Comparison of ENCODE assay signal across 12 cellular contexts in genomic region chr4:3136454-3136853, GRCh38.
DNase-seq lines count a peak whose midpoint lies in the region; ATAC-seq and TF ChIP-seq lines count a peak whose summit lies in the region.
"Had no signal": no experiment of that assay in that cellular context is flagged by ENCODE, and none has a peak within 500 bp of the region (broad histone marks: within the 10 kb centered on the region; RNA-seq: fewer than 3 reads in every experiment).

No MANE protein-coding gene starts in this region.

- H3K4me3 ChIP-seq in AG10803 (ENCODE audit: low read length) (no peak overlapping the region), astrocyte of the cerebellum (ENCODE audit: low read depth, low read length) (no peak overlapping the region), sigmoid colon (no peak overlapping the region)

- H2BK5ac ChIP-seq in H9 (ENCODE audit: insufficient read length, low read length), result no peak overlapping the region

- no peaks in the 10 kb centered on the region for H3K9me3 ChIP-seq in H9 (ENCODE audit: control insufficient read depth, low read depth, low read length)
- no peaks in the 10 kb centered on the region for H3K9me3 ChIP-seq in sigmoid colon

- TF ChIP-seq POLR2A in sigmoid colon (IDR thresholded peaks at IDR 0.05), result no peak

- no peaks in the 10 kb centered on the region for H3K4me1 ChIP-seq in H9 (ENCODE audit: insufficient read depth, low read length)
- H3K4me1 ChIP-seq in sigmoid colon, result peaks cover 0 to 20% (median 6%) of the 10 kb centered on the region in 4 donors

- H3K23me2 ChIP-seq in H9 (ENCODE audit: insufficient read length, low read depth, low read length, poor library complexity, severe bottlenecking), result no peaks in the 10 kb centered on the region

- peaks cover 30 to 87% (median 70%) of the 10 kb centered on the region in 3 experiments; a peak in 6 of 7 replicates for H3K36me3 Mint-ChIP-seq in H9 (ENCODE audit: insufficient read depth in 1 of 3, low read depth in 3 of 3)

- no peaks in the 10 kb centered on the region for H3K4me1 Mint-ChIP-seq in H9

- no peak overlapping the region for H2BK15ac ChIP-seq in H9 (ENCODE audit: low read depth, low read length)

- no peak overlapping the region for H2BK120ac ChIP-seq in H9 (ENCODE audit: low read depth, low read length, poor library complexity, severe bottlenecking)

- no peak overlapping the region for H3K4me2 ChIP-seq in H9 (ENCODE audit: insufficient read depth, insufficient read length, low read length)

- H3K27ac ChIP-seq in H9 (ENCODE audit: insufficient read length, low read depth, low read length), result no peak overlapping the region
- H3K27ac ChIP-seq in sigmoid colon, result peak overlapping the region in 1 of 4 donors; percentile 61

- peaks cover 10 to 76% (median 31%) of the 10 kb centered on the region in 4 donors for H3K36me3 ChIP-seq in sigmoid colon

- no peak overlapping the region for H4K5ac ChIP-seq in H9 (ENCODE audit: insufficient read length, low read depth, low read length)

- no peak overlapping the region for H3K9ac ChIP-seq in H9 (ENCODE audit: extremely low read depth, insufficient read length, low read length)

- no peaks in the 10 kb centered on the region for H3K79me1 ChIP-seq in H9 (ENCODE audit: insufficient read depth, low read depth, low read length, poor library complexity, severe bottlenecking)

- no peak overlapping the region for H3K4me3 Mint-ChIP-seq in H9
- H3K4me3 Mint-ChIP-seq: activated T-cell treated with anti-CD3 and anti-CD28 coated beads, Interleukin-2, amount 50 U/mL, for 72 hours; naive thymus-derived CD8-positive, alpha-beta T cell had no signal

- H2BK12ac ChIP-seq in H9 (ENCODE audit: insufficient read length, low read depth, low read length), result no peak overlapping the region

- in situ Hi-C loops in astrocyte of the cerebellum (cut with HindIII; ENCODE audit: low sequenced_read_pairs), result no loop called here

- no peak for TF ChIP-seq EP300 in sigmoid colon (IDR thresholded peaks at IDR 0.05)

- H4K8ac ChIP-seq in H9 (replicated peaks; ENCODE audit: insufficient read length, low read depth, low read length), result no peak overlapping the region

- H3K14ac ChIP-seq in H9 (ENCODE audit: insufficient read depth, low read length), result no peak overlapping the region

- no peak overlapping the region for H3T11ph ChIP-seq in H9 (ENCODE audit: low read length)

- no peaks in the 10 kb centered on the region for H3K79me2 ChIP-seq in H9 (ENCODE audit: insufficient read depth, low read length)

- H3K4ac ChIP-seq in H9 (ENCODE audit: low read depth, low read length), result no peak overlapping the region

- H3K27me3 ChIP-seq in H9 (ENCODE audit: insufficient read depth, low read length) (no peaks in the 10 kb centered on the region), sigmoid colon (no peaks in the 10 kb centered on the region)

- no peaks in the 10 kb centered on the region for H4K20me1 ChIP-seq in H9 (ENCODE audit: control insufficient read depth, insufficient read depth, insufficient read length)

- DNase-seq in AG10803 (ENCODE audit: low read depth) (no peak), H9 (no peak), astrocyte of the cerebellum (ENCODE audit: low read depth) (peak; percentile 9), lung microvascular endothelial cell (ENCODE audit: low read depth in 2 of 2) (peak; percentile 29 to 62), sigmoid colon (no peak)
- DNase-seq in stimulated activated CD4-positive, alpha-beta T cell treated with anti-CD3 and anti-CD28 coated beads, Interleukin-4, amount 100 ng/mL, for 4 hours, result no peak
- DNase-seq: activated T-cell treated with anti-CD3 and anti-CD28 coated beads, Interleukin-2, amount 50 U/mL, for 72 hours; GOT3; naive thymus-derived CD8-positive, alpha-beta T cell; NCI-H1048 had no signal

- no peak overlapping the region for H2AFZ ChIP-seq in H9 (ENCODE audit: low read length)

- H3K18ac ChIP-seq in H9 (ENCODE audit: insufficient read length, low read depth, low read length), result no peak overlapping the region

- no peaks in the 10 kb centered on the region; the same call in 1 of the 2 replicates for H3K27me3 Mint-ChIP-seq in H9 (ENCODE audit: low read depth)
- H3K27me3 Mint-ChIP-seq: naive thymus-derived CD8-positive, alpha-beta T cell had no signal

- no peak overlapping the region for H3K56ac ChIP-seq in H9 (ENCODE audit: insufficient read length, low read depth, low read length)

- H2AK5ac ChIP-seq in H9 (ENCODE audit: insufficient read length, low read length), result no peak overlapping the region

- no peaks in the 10 kb centered on the region for H3K9me3 Mint-ChIP-seq in H9
- H3K9me3 Mint-ChIP-seq: activated T-cell treated with anti-CD3 and anti-CD28 coated beads, Interleukin-2, amount 50 U/mL, for 72 hours; naive thymus-derived CD8-positive, alpha-beta T cell had no signal

- intact Hi-C loops in sigmoid colon (cut with DNase I), result no loop called here

- no peak overlapping the region for H3K27ac Mint-ChIP-seq in H9
- H3K27ac Mint-ChIP-seq: activated T-cell treated with anti-CD3 and anti-CD28 coated beads, Interleukin-2, amount 50 U/mL, for 72 hours; naive thymus-derived CD8-positive, alpha-beta T cell had no signal

- H4K91ac ChIP-seq in H9 (ENCODE audit: insufficient read length, low read depth, low read length), result no peak overlapping the region

- H2BK20ac ChIP-seq in H9 (ENCODE audit: low read depth, low read length, poor library complexity, severe bottlenecking), result no peak overlapping the region

- no peak for ATAC-seq in GM21526 (IDR thresholded peaks at IDR 0.05; ENCODE audit: low FRiP score, unreplicated experiment)
- no peak for ATAC-seq in GM21825 (IDR thresholded peaks at IDR 0.05; ENCODE audit: unreplicated experiment)
- ATAC-seq: activated T-cell treated with anti-CD3 and anti-CD28 coated beads, Interleukin-2, amount 50 U/mL, for 72 hours; naive thymus-derived CD8-positive, alpha-beta T cell had no signal

- TF ChIP-seq CTCF in AG10803 (conservative IDR thresholded peaks at IDR 0.05; ENCODE audit: low read length) (peak; percentile 42), H9 (conservative IDR thresholded peaks at IDR 0.05) (peak; percentile 39; the same call in 1 of the 3 replicates), astrocyte of the cerebellum (IDR thresholded peaks at IDR 0.05; ENCODE audit: low read depth, low read length, missing control alignments) (no peak), sigmoid colon (IDR thresholded peaks at IDR 0.05) (no peak)

- no peak overlapping the region for H3K23ac ChIP-seq in H9 (ENCODE audit: insufficient read length, low read depth, low read length)

- WGBS in H9 (ENCODE audit: extremely low coverage, insufficient read length, low lambda C conversion rate), result no CpG with 5 or more reads among the region's 2 CpGs
- 91 to 96% methylated on average over 2 of the region's 2 CpGs for WGBS in sigmoid colon, 2 donors

Comparison
In these comparisons a context has a peak if more than half of its experiments do, and no peak if none do; other contexts are left out.
1. DNase-seq: peak in astrocyte of the cerebellum (single experiment) and lung microvascular endothelial cell (2 of 2); none in AG10803 (single experiment), H9 (single experiment), sigmoid colon (single experiment) and stimulated activated CD4-positive, alpha-beta T cell treated with anti-CD3 and anti-CD28 coated beads, Interleukin-4, amount 100 ng/mL, for 4 hours (0 of 2).
2. CTCF ChIP-seq: peak in AG10803 (single experiment) and H9 (single experiment); none in astrocyte of the cerebellum (single experiment) and sigmoid colon (0 of 4).